1 cellular context compared by ENCODE assay signal in the genomic region with DNA sequence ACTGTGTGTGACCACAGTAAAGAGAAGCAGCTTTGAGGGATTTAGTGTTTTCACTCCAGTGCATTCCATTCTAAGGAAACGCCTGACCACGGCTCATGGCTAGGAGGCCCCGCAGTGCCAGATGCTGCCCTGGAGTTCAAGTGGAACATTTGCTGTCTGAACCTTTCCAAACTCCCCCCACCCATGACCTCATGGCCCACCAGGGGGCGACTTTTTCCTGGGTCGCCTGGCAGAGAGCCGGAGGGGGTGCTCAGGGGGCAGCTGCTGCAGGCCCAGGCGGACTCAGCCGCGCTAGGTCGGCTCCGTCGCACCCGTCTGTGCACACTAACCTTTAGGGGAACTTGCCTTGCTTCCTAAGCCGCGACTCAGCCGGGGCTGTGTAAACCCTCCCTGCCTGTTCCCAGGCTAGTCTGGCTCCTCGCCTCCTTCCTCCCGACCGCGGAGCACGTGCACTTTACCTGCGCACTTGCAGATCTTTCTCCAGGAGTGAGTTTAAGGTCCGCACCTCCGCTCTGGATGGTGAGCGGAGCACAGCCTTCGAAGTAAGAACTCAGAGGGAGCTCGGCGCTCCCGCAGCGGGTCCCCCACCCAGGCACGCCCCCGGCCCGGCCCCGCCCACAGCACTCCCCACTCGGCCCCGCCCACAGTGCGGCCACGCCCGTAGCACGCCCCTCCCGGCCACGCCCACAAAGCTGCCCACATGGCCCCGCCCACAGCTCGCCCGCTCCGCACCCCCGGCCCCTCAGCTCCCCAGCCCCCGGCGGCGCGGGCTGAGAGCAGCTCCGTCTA.
TF ChIP-seq lines count a peak whose summit lies in the region.

OCA2 (minus strand) TSS at position 550 of the 789 bp plus-strand sequence. CDS start 17,441 bp downstream, outside the sequence.

TF ChIP-seq in A549, 52 proteins besides CTCF, POLR2A, EP300 and RAD21 (continued from another document):
- TF ChIP-seq, protein P1, sequence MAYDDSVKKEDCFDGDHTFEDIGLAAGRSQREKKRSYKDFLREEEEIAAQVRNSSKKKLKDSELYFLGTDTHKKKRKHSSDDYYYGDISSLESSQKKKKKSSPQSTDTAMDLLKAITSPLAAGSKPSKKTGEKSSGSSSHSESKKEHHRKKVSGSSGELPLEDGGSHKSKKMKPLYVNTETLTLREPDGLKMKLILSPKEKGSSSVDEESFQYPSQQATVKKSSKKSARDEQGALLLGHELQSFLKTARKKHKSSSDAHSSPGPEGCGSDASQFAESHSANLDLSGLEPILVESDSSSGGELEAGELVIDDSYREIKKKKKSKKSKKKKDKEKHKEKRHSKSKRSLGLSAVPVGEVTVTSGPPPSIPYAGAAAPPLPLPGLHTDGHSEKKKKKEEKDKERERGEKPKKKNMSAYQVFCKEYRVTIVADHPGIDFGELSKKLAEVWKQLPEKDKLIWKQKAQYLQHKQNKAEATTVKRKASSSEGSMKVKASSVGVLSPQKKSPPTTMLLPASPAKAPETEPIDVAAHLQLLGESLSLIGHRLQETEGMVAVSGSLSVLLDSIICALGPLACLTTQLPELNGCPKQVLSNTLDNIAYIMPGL (CRISPR knock-in tag; IDR thresholded peaks at IDR 0.05; ENCODE audit: borderline replicate concordance) = no peak
- TF ChIP-seq TP53 (CRISPR knock-in tag; IDR thresholded peaks at IDR 0.05) = peak; percentile 47; the same call in 1 of the 2 replicates
TF ChIP-seq in A549: peak in this region for 3.
